Comparison of ENCODE assay signal across 8 cellular contexts in the genomic region with DNA sequence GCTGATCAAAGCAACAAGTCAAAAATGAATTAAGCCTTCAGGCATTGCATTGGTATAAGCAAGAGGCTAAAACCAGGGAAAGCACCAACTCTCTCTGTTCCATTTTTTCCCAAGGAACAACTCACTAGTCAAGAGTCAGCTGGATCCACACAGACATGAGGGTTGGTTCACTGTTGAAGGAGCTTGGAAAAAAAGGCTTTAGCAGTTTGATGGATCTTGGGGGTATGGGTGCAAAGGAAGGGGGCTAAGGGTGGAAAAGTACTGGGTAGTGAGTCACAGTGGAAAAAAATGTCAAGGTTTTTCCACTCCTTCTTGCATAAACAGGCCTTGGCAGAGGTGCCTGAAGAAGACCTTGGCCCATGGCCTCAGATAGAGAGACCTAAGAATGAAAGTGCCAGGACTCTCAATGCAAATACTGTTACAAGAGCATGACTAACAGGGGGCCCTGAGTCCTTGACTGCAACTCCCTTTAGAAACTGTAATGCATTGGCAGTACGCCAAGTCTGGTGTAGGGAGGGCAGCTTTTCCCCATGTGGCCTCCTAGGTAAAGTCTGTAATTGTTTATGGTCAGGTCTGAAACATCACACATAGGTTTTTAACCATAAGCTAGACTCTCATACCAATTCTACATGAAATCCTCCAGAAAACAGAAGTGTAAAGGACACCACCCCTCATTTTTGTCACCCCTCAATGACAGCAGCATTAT. TPM values are rescaled to one million over a fixed set of nuclear protein-coding genes. Genes with fewer than 3 reads are reported as not detected.
DNase-seq lines count a peak whose midpoint lies in the region; ATAC-seq and TF ChIP-seq lines count a peak whose summit lies in the region.

No MANE protein-coding gene starts in this region.

- H3K36me3 ChIP-seq in ACC112 (ENCODE audit: insufficient read depth, low read length) (peaks cover 3% of the 10 kb centered on the region; the same call in 1 of the 2 replicates), heart right ventricle (peaks cover 0 to 100% (median 24%) of the 10 kb centered on the region in 9 donors), testis (ENCODE audit: low read depth, missing control alignments) (no peaks in the 10 kb centered on the region)

- H3K27ac ChIP-seq in ACC112 (ENCODE audit: low read depth, low read length) (peak overlapping the region; percentile 56), heart right ventricle (no peak overlapping the region), testis (peak overlapping the region; percentile 22 to 43)

- no peaks in the 10 kb centered on the region for H3K27me3 Mint-ChIP-seq in activated CD8-positive, alpha-beta T cell treated with anti-CD3 and anti-CD28 coated beads for 36 hours

- H3K79me2 ChIP-seq in ACC112 (ENCODE audit: control insufficient read depth, insufficient read depth, low read length, unreplicated experiment): no peaks in the 10 kb centered on the region

- H3K36me3 Mint-ChIP-seq in activated CD8-positive, alpha-beta T cell treated with anti-CD3 and anti-CD28 coated beads for 36 hours (ENCODE audit: low read depth): peaks cover 41% of the 10 kb centered on the region

- TF ChIP-seq POLR2A in testis (IDR thresholded peaks at IDR 0.05): no peak

- H3K4me1 Mint-ChIP-seq in activated CD8-positive, alpha-beta T cell treated with anti-CD3 and anti-CD28 coated beads for 36 hours (ENCODE audit: low read depth): peaks cover 17% of the 10 kb centered on the region

- DNase-seq in NCI-H146 (lab: John Stamatoyannopoulos, UW): peak; percentile 85
- DNase-seq in activated CD8-positive, alpha-beta T cell treated with anti-CD3 and anti-CD28 coated beads for 36 hours: peak; percentile 84
- peak in 1 of 2 donors; percentile 20 for DNase-seq in heart right ventricle
- peak; percentile 81 for DNase-seq in testis
- DNase-seq in iPS-NIHi7 (ENCODE audit: extremely low spot score): no peak

- H3K9me3 ChIP-seq in heart right ventricle: peaks cover 0 to 8% (median 0%) of the 10 kb centered on the region in 11 donors
- no peaks in the 10 kb centered on the region for H3K9me3 ChIP-seq in testis

- 46 to 60% methylated on average over 1 of the region's 1 CpG for WGBS in heart right ventricle, 2 donors
- 14 to 45% methylated on average over 1 of the region's 1 CpG for WGBS in testis, 2 donors

- POLR2A ChIA-PET in activated CD8-positive, alpha-beta T cell treated with anti-CD3 and anti-CD28 coated beads for 36 hours (lab: Charles Lee): interaction anchor here (0.9 to 1.1 kb wide), 2 partner anchors 9 to 19 kb away, joined by 3 read pairs; no protein-coding TSS in a partner anchor

- no peaks in the 10 kb centered on the region for H3K9me3 Mint-ChIP-seq in activated CD8-positive, alpha-beta T cell treated with anti-CD3 and anti-CD28 coated beads for 36 hours

- H3K4me3 Mint-ChIP-seq in activated CD8-positive, alpha-beta T cell treated with anti-CD3 and anti-CD28 coated beads for 36 hours: peak overlapping the region; percentile 59

- H3K4me1 ChIP-seq in ACC112 (ENCODE audit: control insufficient read depth, insufficient read depth, low read length, unreplicated experiment) (peaks cover 16% of the 10 kb centered on the region), heart right ventricle (peaks cover 0 to 19% (median 4%) of the 10 kb centered on the region in 9 donors), testis (peaks cover 23% of the 10 kb centered on the region)

- intact Hi-C loops in activated CD8-positive, alpha-beta T cell treated with anti-CD3 and anti-CD28 coated beads for 36 hours (cut with micrococcal nuclease): no loop called here
- intact Hi-C loops in heart right ventricle (cut with DNase I) (loop anchor here in 2 of 10 donors (10.0 kb wide), 2 partner anchors 69 to 439 kb away; a partner anchor contains a TSS), testis (cut with DNase I; ENCODE audit: low total_unique reads) (no loop called here)

- H3K4me3 ChIP-seq in ACC112 (ENCODE audit: low read depth, low read length) (peak overlapping the region; percentile 7; the same call in 1 of the 2 replicates), heart right ventricle (no peak overlapping the region), testis (no peak overlapping the region)

- no peak overlapping the region for H2AFZ ChIP-seq in ACC112 (ENCODE audit: low read length, unreplicated experiment)

- TF ChIP-seq CTCF in activated CD8-positive, alpha-beta T cell treated with anti-CD3 and anti-CD28 coated beads for 36 hours (IDR thresholded peaks at IDR 0.05): no peak
- TF ChIP-seq CTCF in heart right ventricle (IDR thresholded peaks at IDR 0.05) (no peak), testis (IDR thresholded peaks at IDR 0.05) (no peak)

- peak overlapping the region; percentile 94 for H3K27ac Mint-ChIP-seq in activated CD8-positive, alpha-beta T cell treated with anti-CD3 and anti-CD28 coated beads for 36 hours

- peak; percentile 98 for ATAC-seq in GM18861 (IDR thresholded peaks at IDR 0.05; ENCODE audit: unreplicated experiment)
- peak; percentile 98 for ATAC-seq in HG02970 (IDR thresholded peaks at IDR 0.05; ENCODE audit: low FRiP score, unreplicated experiment)
- peak; percentile 100 for ATAC-seq in activated CD8-positive, alpha-beta T cell treated with anti-CD3 and anti-CD28 coated beads for 36 hours
- peak in 6 of 8 donors; percentile 28 to 69 (median 58) for ATAC-seq in heart right ventricle

- CTCF ChIA-PET in activated CD8-positive, alpha-beta T cell treated with anti-CD3 and anti-CD28 coated beads for 36 hours (lab: Charles Lee): interaction anchor here (0.9 to 1.1 kb wide), 2 partner anchors 14 to 48 kb away, joined by 3 to 4 read pairs; a partner anchor contains a TSS

- H3K27me3 ChIP-seq in ACC112 (ENCODE audit: insufficient read depth, low read length) (no peaks in the 10 kb centered on the region), heart right ventricle (no peaks in the 10 kb centered on the region), testis (no peaks in the 10 kb centered on the region)

RNA-seq across cellular contexts. Expression of a gene that starts 23.7 kb away (rescaled TPM):
- not detected for total RNA-seq in activated CD8-positive, alpha-beta T cell treated with anti-CD3 and anti-CD28 coated beads for 36 hours
- not detected for total RNA-seq in heart right ventricle
- not detected for polyA plus RNA-seq in heart right ventricle
- total RNA-seq in testis: 100 to 1,000 TPM in 1 of 2 donors, 10 to 100 TPM in 1; 74.9 to 168 TPM
- polyA plus RNA-seq in testis (ENCODE audit: insufficient read depth, low read depth, low replicate concordance): 292 TPM

RNA-seq across cellular contexts. Expression of a gene that starts 30.0 kb away (rescaled TPM):
- not detected for total RNA-seq in activated CD8-positive, alpha-beta T cell treated with anti-CD3 and anti-CD28 coated beads for 36 hours
- total RNA-seq in heart right ventricle: not detected
- not detected for polyA plus RNA-seq in heart right ventricle
- total RNA-seq in testis: 100 to 1,000 TPM in 1 of 2 donors, 10 to 100 TPM in 1; 72.6 to 129 TPM
- 162 TPM for polyA plus RNA-seq in testis (ENCODE audit: insufficient read depth, low read depth, low replicate concordance)

RNA-seq across cellular contexts. Expression of a gene that starts 48.1 kb away (rescaled TPM):
- total RNA-seq in activated CD8-positive, alpha-beta T cell treated with anti-CD3 and anti-CD28 coated beads for 36 hours: 10 to 100 TPM; 25.9 to 28.7 TPM
- total RNA-seq in heart right ventricle (10 to 100 TPM; 19.2 to 31.7 (median 25.7) TPM), testis (10 to 100 TPM; 32.7 to 36.6 TPM)
- polyA plus RNA-seq in heart right ventricle (10 to 100 TPM; 11.7 to 18.2 TPM), testis (ENCODE audit: insufficient read depth, low read depth, low replicate concordance) (20.8 TPM)

RNA-seq across cellular contexts. Expression of a gene that starts 48.4 kb away (rescaled TPM):
- 1 to 10 TPM; 7.9 to 8.9 TPM for total RNA-seq in activated CD8-positive, alpha-beta T cell treated with anti-CD3 and anti-CD28 coated beads for 36 hours
- total RNA-seq in heart right ventricle (10 to 100 TPM; 11.5 to 17.7 (median 14.6) TPM), testis (10 to 100 TPM in 1 of 2 donors, 1 to 10 TPM in 1; 8.6 to 18.3 TPM)
- polyA plus RNA-seq in heart right ventricle (10 to 100 TPM in 1 of 2 donors, 1 to 10 TPM in 1; 9.1 to 15.4 TPM), testis (ENCODE audit: insufficient read depth, low read depth, low replicate concordance) (33.3 TPM)

Comparison
In these comparisons a context has a peak if more than half of its experiments do, and no peak if none do; other contexts are left out.
1. H3K27ac ChIP-seq: peak in ACC112 (single experiment) and testis (2 of 2); none in heart right ventricle (0 of 10).
2. RNA of a gene that starts 23.7 kb away (total RNA-seq): 74.9 to 168 TPM in testis; not detected in activated CD8-positive, alpha-beta T cell treated with anti-CD3 and anti-CD28 coated beads for 36 hours and not detected in heart right ventricle; every median in the first group is over 10 times any median in the second.
3. RNA of a gene that starts 30.0 kb away (total RNA-seq): 72.6 to 129 TPM in testis; not detected in activated CD8-positive, alpha-beta T cell treated with anti-CD3 and anti-CD28 coated beads for 36 hours and not detected in heart right ventricle; every median in the first group is over 10 times any median in the second.
4. Peak in every context shown above with its lines, with median percentiles within 50 percentile points of each other: ATAC-seq.